ENCODE assay signal across 8 cellular contexts in the genomic region with DNA sequence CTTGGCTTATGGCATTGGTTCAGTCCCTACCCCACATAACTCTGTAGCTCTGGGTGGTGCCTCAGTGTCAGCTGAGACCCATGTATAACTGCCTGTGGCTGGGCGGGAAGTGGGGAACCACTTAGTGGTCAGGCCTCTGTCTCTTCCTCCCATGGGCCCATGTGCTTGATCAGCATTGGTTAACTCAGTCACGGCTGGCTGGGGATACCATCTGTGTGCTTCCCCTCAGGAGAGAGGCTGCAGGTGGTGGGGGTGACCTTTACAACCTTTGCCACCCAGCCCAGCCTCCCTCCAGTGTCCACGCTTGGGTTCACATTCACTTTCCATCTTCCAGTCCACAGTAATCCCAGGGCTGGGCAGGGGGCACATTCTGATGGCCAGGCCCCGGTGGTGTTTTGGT. TPM values are rescaled to one million over a fixed set of nuclear protein-coding genes. Genes with fewer than 3 reads are reported as not detected.
A peak's percentile ranks its signal among the peaks of the same experiment; 100 is the strongest.
DNase-seq lines count a peak whose midpoint lies in the region; ATAC-seq and TF ChIP-seq lines count a peak whose summit lies in the region.

No MANE protein-coding gene starts in this region.

- H3K27ac ChIP-seq in effector memory CD4-positive, alpha-beta T cell (ENCODE audit: insufficient read depth, low read length, poor library complexity, severe bottlenecking) = peak overlapping the region; percentile 33
- H3K27ac ChIP-seq in thyroid gland = no peak overlapping the region

- peak overlapping the region; percentile 37 for H3K4me3 ChIP-seq in effector memory CD4-positive, alpha-beta T cell (ENCODE audit: insufficient read depth, low read depth, low read length, poor library complexity, severe bottlenecking)
- no peak overlapping the region for H3K4me3 ChIP-seq in thyroid gland (replicated peaks in 1 of 3)
- H3K4me3 ChIP-seq in BE2C (ENCODE audit: low read depth, low read length) = no peak overlapping the region

- WGBS in thyroid gland, 2 donors = 79 to 92% methylated on average over 2 to 3 of the region's 4 CpGs

- H3K9me3 ChIP-seq in effector memory CD4-positive, alpha-beta T cell (ENCODE audit: control insufficient read depth, low read length) = no peaks in the 10 kb centered on the region
- H3K9me3 ChIP-seq in thyroid gland (no peaks in the 10 kb centered on the region), BE2C (no peaks in the 10 kb centered on the region)

- peaks cover 4% of the 10 kb centered on the region for H3K36me3 ChIP-seq in effector memory CD4-positive, alpha-beta T cell (ENCODE audit: control insufficient read depth, insufficient read depth, low read length)
- H3K36me3 ChIP-seq in thyroid gland = peaks cover 6 to 13% of the 10 kb centered on the region in 2 donors
- peaks cover 30% of the 10 kb centered on the region for H3K36me3 ChIP-seq in BE2C

- peaks cover 82% of the 10 kb centered on the region for H3K4me1 ChIP-seq in effector memory CD4-positive, alpha-beta T cell (ENCODE audit: control insufficient read depth, insufficient read depth, low read length, poor library complexity, severe bottlenecking)
- H3K4me1 ChIP-seq in thyroid gland (peaks cover 0 to 21% of the 10 kb centered on the region in 2 donors), BE2C (no peaks in the 10 kb centered on the region)

- no peak for TF ChIP-seq CTCF in thyroid gland (IDR thresholded peaks at IDR 0.05)
- no peak for TF ChIP-seq CTCF in BE2C (IDR thresholded peaks at IDR 0.05; ENCODE audit: low read depth, low read length)

- no peaks in the 10 kb centered on the region for H3K27me3 ChIP-seq in effector memory CD4-positive, alpha-beta T cell (replicated peaks; ENCODE audit: control insufficient read depth, insufficient read depth, low read length, poor library complexity, severe bottlenecking)
- no peaks in the 10 kb centered on the region for H3K27me3 ChIP-seq in thyroid gland
- H3K27me3 ChIP-seq in BE2C = no peaks in the 10 kb centered on the region

- DNase-seq in NOMO-1 treated with dmso at 0.1 percent for 144 hours (lab: John Stamatoyannopoulos, UW; ENCODE audit: unreplicated experiment) = peak; percentile 64
- DNase-seq in effector memory CD4-positive, alpha-beta T cell = peak; percentile 57 to 63 (median 60)
- DNase-seq in DMS153 treated with DMSO at 0.1 percent for 48 hours (lab: John Stamatoyannopoulos, UW; ENCODE audit: unreplicated experiment) = no peak
- DNase-seq in thyroid gland = no peak
- DNase-seq in RKO (ENCODE audit: low spot score) = no peak
- no peak for DNase-seq in BE2C

- TF ChIP-seq POLR2A in thyroid gland (IDR thresholded peaks at IDR 0.05) = no peak

- peak; percentile 77 for ATAC-seq in GM18520 (IDR thresholded peaks at IDR 0.05; ENCODE audit: unreplicated experiment)
- ATAC-seq in HG02678 (IDR thresholded peaks at IDR 0.05; ENCODE audit: unreplicated experiment) = peak; percentile 82

- intact Hi-C loops in thyroid gland (cut with DNase I) = no loop called here

RNA-seq across cellular contexts. Expression of gene NFATC3, which starts 10.3 kb away (rescaled TPM):
- 100 to 1,000 TPM in 1 of 4 donors, 10 to 100 TPM in 3; 67.7 to 107 (median 71.7) TPM for total RNA-seq in thyroid gland
- 17.5 TPM for polyA plus RNA-seq in BE2C (2012; ENCODE audit: insufficient read depth, insufficient read length, low read depth)

RNA-seq across cellular contexts. Expression of gene DUS2, which starts 51.8 kb away (rescaled TPM):
- 10 to 100 TPM; 10.0 to 14.1 (median 12.9) TPM for total RNA-seq in thyroid gland
- 9.8 TPM for polyA plus RNA-seq in BE2C (2012; ENCODE audit: insufficient read depth, insufficient read length, low read depth)

RNA-seq across cellular contexts. Expression of gene DDX28, which starts 51.8 kb away (rescaled TPM):
- total RNA-seq in thyroid gland = 10 to 100 TPM in 1 of 4 donors, 1 to 10 TPM in 3; 4.2 to 10.0 (median 6.6) TPM
- polyA plus RNA-seq in BE2C (2012; ENCODE audit: insufficient read depth, insufficient read length, low read depth) = 43.8 TPM

RNA-seq across cellular contexts. Expression of gene DPEP2NB, which starts 59.1 kb away (rescaled TPM):
- not detected for total RNA-seq in thyroid gland
- 0.49 TPM for polyA plus RNA-seq in BE2C (2012; ENCODE audit: insufficient read depth, insufficient read length, low read depth)

Comparison
In these comparisons a context has a peak if more than half of its experiments do, and no peak if none do; other contexts are left out.
1. DNase-seq: peak in NOMO-1 treated with dmso at 0.1 percent for 144 hours (single experiment) and effector memory CD4-positive, alpha-beta T cell (3 of 3); none in DMS153 treated with DMSO at 0.1 percent for 48 hours (single experiment), thyroid gland (0 of 2), RKO (single experiment) and BE2C (single experiment).